22 cellular contexts compared by ENCODE assay signal in the genomic region with DNA sequence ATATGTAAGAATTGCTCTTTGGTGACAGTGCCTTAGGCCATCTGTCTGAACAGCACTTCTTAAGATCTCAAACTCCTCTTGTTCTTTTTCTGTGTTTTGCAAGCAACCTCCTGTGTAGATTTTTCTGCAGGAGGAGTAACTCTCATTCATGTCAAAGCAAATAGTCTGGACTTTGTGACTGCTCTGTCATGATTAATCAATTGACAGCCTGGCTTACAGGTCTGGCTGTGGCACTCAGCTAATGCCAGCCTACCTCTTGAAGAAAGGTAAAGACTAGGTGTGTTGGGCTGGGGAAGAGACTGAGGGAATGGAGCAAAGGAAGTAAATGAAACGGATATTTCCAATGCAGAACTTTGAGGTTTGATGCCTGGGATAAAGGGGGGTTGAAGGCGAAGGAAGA.
"Had no signal": no experiment of that assay in that cellular context is flagged by ENCODE, and none has a peak within 500 bp of the region (broad histone marks: within the 10 kb centered on the region; RNA-seq: fewer than 3 reads in every experiment).

No MANE protein-coding gene starts in this region.

- H3K4me1 ChIP-seq: ascending aorta, body of pancreas had no signal

- H3K36me3 ChIP-seq: ascending aorta, Peyer's patch, SJCRH30 had no signal

- H3K4me3 ChIP-seq: ascending aorta, body of pancreas, Peyer's patch, SJCRH30 had no signal

- H3K27me3 ChIP-seq: ascending aorta, body of pancreas, Peyer's patch, SJCRH30 had no signal

- H3K27ac ChIP-seq: ascending aorta, body of pancreas, RWPE1, SJCRH30 had no signal

- DNase-seq: activated CD4-positive, alpha-beta T cell treated with anti-CD3 and anti-CD28 coated beads for 48 hours; activated CD4-positive, alpha-beta T cell treated with anti-CD3 and anti-CD28 coated beads, Interleukin-2, amount 50 U/mL, for 4 hours; activated CD4-positive, CD25-positive, alpha-beta regulatory T cell treated with anti-CD3 and anti-CD28 coated beads, Interleukin-2, amount 50 U/mL, for 72 hours; activated CD8-positive, alpha-beta T cell treated with anti-CD3 and anti-CD28 coated beads, Interleukin-2, amount 10 ng/mL, durations not matched to agents 7 days and 5 days; activated effector memory CD4-positive, alpha-beta T cell treated with anti-CD3 and anti-CD28 coated beads, Interleukin-2, amount 50 U/mL, for 16 hours; activated naive CD4-positive, alpha-beta T cell treated with Interleukin-2 at 50 U/mL for 16 hours; activated naive CD8-positive, alpha-beta T cell treated with anti-CD3 and anti-CD28 coated beads, Interleukin-2, amount 50 U/mL, for 24 hours; activated T-cell treated with anti-CD3 and anti-CD28 coated beads, Interleukin-2, amount 50 U/mL, for 24 hours; amniotic stem cell; body of pancreas; Kasumi-1; KBM-7; NCI-H1105 treated with DMSO at 0.1 percent for 48 hours; NCI-H146; NCI-H187 treated with DMSO at 0.1 percent for 48 hours; NCI-H2081 treated with DMSO at 0.1 percent for 48 hours; NCI-H446; Peyer's patch; Right ventricle myocardium superior; SJCRH30 had no signal

- H3K9me3 ChIP-seq: Peyer's patch, SJCRH30 had no signal
